ENCODE assay signal across 20 cellular contexts in the genomic region with DNA sequence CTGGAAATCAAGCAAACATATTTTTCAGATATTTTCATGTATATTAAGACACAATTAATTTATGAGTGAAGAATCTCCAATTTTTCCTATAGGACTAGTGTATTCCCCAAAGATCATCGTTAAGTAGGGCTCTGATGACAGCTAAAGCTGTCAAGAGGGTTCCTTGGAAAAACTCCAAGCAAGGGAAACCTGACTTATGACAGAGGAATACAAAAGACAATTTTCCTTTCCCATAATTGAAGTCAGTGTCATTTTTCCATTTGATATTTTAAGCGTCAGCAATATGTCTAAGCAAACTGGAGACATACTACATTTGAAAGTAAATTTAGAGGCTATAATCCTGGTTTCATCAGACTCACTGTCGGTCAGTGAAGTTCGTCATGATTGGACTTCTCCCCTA. TPM values are rescaled to one million over a fixed set of nuclear protein-coding genes. Genes with fewer than 3 reads are reported as not detected.
"Had no signal": no experiment of that assay in that cellular context is flagged by ENCODE, and none has a peak within 500 bp of the region (broad histone marks: within the 10 kb centered on the region; RNA-seq: fewer than 3 reads in every experiment).

No MANE protein-coding gene starts in this region.

- ATAC-seq: esophagus mucosa; heart right ventricle; mucosa of descending colon; naive thymus-derived CD8-positive, alpha-beta T cell; right cardiac atrium had no signal

- H3K4me3 ChIP-seq: heart right ventricle, mucosa of descending colon, ovary had no signal

- H3K36me3 ChIP-seq: heart right ventricle, ovary had no signal

- H3K27me3 ChIP-seq: heart right ventricle, ovary had no signal

- H3K9me3 ChIP-seq: mucosa of descending colon, ovary had no signal

- DNase-seq: effector memory CD4-positive, alpha-beta T cell; heart right ventricle; hypothalamus; kidney glomerular epithelial cell; mucosa of descending colon; naive thymus-derived CD8-positive, alpha-beta T cell; nucleus accumbens; ovary; right cardiac atrium; small intestine; stimulated activated CD4-positive, alpha-beta T cell treated with anti-CD3 and anti-CD28 coated beads, Interleukin-12 subunit alpha, Interleukin-12 subunit beta, amount 100 ng/mL, for 4 hours; stimulated activated naive CD4-positive, alpha-beta T cell treated with Interleukin-2 at 50 U/mL for 16 hours; trophoblast cell had no signal

- H3K4me1 ChIP-seq: heart right ventricle had no signal

RNA-seq across cellular contexts. Expression of a gene that starts 36.1 kb away (rescaled TPM):
- total RNA-seq: esophagus mucosa; fibroblast of lung; glomerular endothelial cell; heart right ventricle; liver; lung microvascular endothelial cell; naive thymus-derived CD8-positive, alpha-beta T cell; neural crest cell; ovary; posterior vena cava; right cardiac atrium had no signal
